Comparison of ENCODE assay signal across 30 cellular contexts in genomic region chr15:55858661-55859060, GRCh38.
DNase-seq lines count a peak whose midpoint lies in the region; ATAC-seq and TF ChIP-seq lines count a peak whose summit lies in the region.
"Had no signal": no experiment of that assay in that cellular context is flagged by ENCODE, and none has a peak within 500 bp of the region (broad histone marks: within the 10 kb centered on the region; RNA-seq: fewer than 3 reads in every experiment).

No MANE protein-coding gene starts in this region.

- H3K27me3 ChIP-seq in WERI-Rb-1 (ENCODE audit: insufficient read depth, low read depth, severe bottlenecking), result no peaks in the 10 kb centered on the region
- no peaks in the 10 kb centered on the region for H3K27me3 ChIP-seq in left lung
- H3K27me3 ChIP-seq: BE2C, heart left ventricle, ovary, tibial artery had no signal

- no peaks in the 10 kb centered on the region for H3K4me1 ChIP-seq in left lung
- H3K4me1 ChIP-seq: tibial artery had no signal

- H3K4me3 ChIP-seq in epithelial cell of esophagus (ENCODE audit: low read length) (no peak overlapping the region), WERI-Rb-1 (ENCODE audit: low read depth, low read length) (no peak overlapping the region), left lung (no peak overlapping the region)
- H3K4me3 ChIP-seq: heart left ventricle, ovary, smooth muscle cell, tibial artery had no signal

- intact Hi-C loops in left lung (cut with DNase I), result no loop called here

- H3K27ac ChIP-seq in WERI-Rb-1 (no peak overlapping the region), left lung (no peak overlapping the region)
- H3K27ac ChIP-seq: heart left ventricle, ovary, tibial artery had no signal

- H3K36me3 ChIP-seq in WERI-Rb-1 (no peaks in the 10 kb centered on the region; the same call in none of the 2 replicates), left lung (peaks cover 0 to 36% of the 10 kb centered on the region in 2 donors)
- H3K36me3 ChIP-seq: ovary had no signal

- H3K9me3 ChIP-seq in WERI-Rb-1 (ENCODE audit: severe bottlenecking) (no peaks in the 10 kb centered on the region), left lung (no peaks in the 10 kb centered on the region)
- H3K9me3 ChIP-seq: BE2C, heart left ventricle, ovary, tibial artery had no signal

- DNase-seq in NCI-H2171 treated with DMSO at 0.1 percent for 48 hours (lab: John Stamatoyannopoulos, UW), result peak; percentile 32
- no peak for DNase-seq in NCI-H2171 (lab: John Stamatoyannopoulos, UW)
- DNase-seq in M059J (ENCODE audit: low read depth), result peak; percentile 27
- peak; percentile 5 for DNase-seq in epithelial cell of esophagus (ENCODE audit: low read depth)
- peak; percentile 57 for DNase-seq in myocyte (ENCODE audit: low read depth)
- DNase-seq in WERI-Rb-1, result no peak
- no peak for DNase-seq in left lung
- DNase-seq: activated CD4-positive, alpha-beta memory T cell treated with anti-CD3 and anti-CD28 coated beads for 36 hours; activated CD8-positive, alpha-beta memory T cell treated with anti-CD3 and anti-CD28 coated beads, Interleukin-2, amount 50 U/mL, for 48 hours; anterior cingulate cortex; BE2C; caudate nucleus; heart left ventricle; kidney glomerular epithelial cell; NCI-H1092 treated with DMSO at 0.1 percent for 48 hours; NCI-H1930; NCI-H345; NCI-H748 treated with DMSO at 0.1 percent for 48 hours; nephron progenitor cell; ovary; retina; stimulated activated CD4-positive, alpha-beta T cell treated with anti-CD3 and anti-CD28 coated beads, Interleukin-1b, Interleukin-23, amount 100 ng/mL, for 48 hours; stimulated activated CD8-positive, alpha-beta memory T cell treated with anti-CD3 and anti-CD28 coated beads, Interleukin-4, amount 100 ng/mL, for 48 hours; T-helper 1 cell; tibial artery had no signal

- ATAC-seq in GM19467 (IDR thresholded peaks at IDR 0.05; ENCODE audit: unreplicated experiment), result no peak
- no peak for ATAC-seq in left lung
- ATAC-seq: activated naive CD4-positive, alpha-beta T cell treated with anti-CD3 and anti-CD28 coated beads, Interleukin-2, amount 50 U/mL, for 72 hours; activated T-helper 17 cell treated with anti-CD3 and anti-CD28 coated beads, Interleukin-2, amount 50 U/mL, for 72 hours; heart left ventricle; HepG2 had no signal

- no peak for TF ChIP-seq CTCF in epithelial cell of esophagus (IDR thresholded peaks at IDR 0.05; ENCODE audit: insufficient read depth, low read depth, low read length, missing control alignments)
- no peak for TF ChIP-seq CTCF in WERI-Rb-1 (IDR thresholded peaks at IDR 0.05; ENCODE audit: low read depth, low read length)
- no peak for TF ChIP-seq CTCF in left lung (IDR thresholded peaks at IDR 0.05)

Comparison
In these comparisons a context has a peak if more than half of its experiments do, and no peak if none do; other contexts are left out.
1. DNase-seq: peak in NCI-H2171 treated with DMSO at 0.1 percent for 48 hours (single experiment), M059J (single experiment), epithelial cell of esophagus (single experiment) and myocyte (single experiment); none in NCI-H2171 (single experiment), WERI-Rb-1 (single experiment) and left lung (0 of 2).